ENCODE assay signal across 25 cellular contexts in the genomic region with DNA sequence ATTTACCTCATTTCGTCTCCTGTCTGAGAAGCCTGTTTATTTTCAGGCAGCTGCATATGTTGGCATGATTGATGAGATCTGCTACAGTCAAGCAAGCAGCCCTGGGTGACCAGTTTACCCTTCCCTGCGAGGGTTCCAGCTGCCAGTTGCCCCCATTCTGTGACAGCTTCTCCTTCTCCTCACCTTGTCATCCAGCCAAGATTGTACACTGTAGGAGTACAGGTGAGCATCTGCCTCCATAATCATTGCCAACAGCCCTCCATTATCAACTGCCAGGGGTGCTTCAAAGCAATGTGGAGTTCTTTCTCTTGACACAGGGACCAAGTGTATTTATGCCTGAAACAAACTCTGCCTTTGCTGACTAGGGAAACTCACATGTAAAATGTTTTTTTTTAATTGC.
DNase-seq lines count a peak whose midpoint lies in the region; TF ChIP-seq lines count a peak whose summit lies in the region.
"Had no signal": no experiment of that assay in that cellular context is flagged by ENCODE, and none has a peak within 500 bp of the region (broad histone marks: within the 10 kb centered on the region; RNA-seq: fewer than 3 reads in every experiment).

No MANE protein-coding gene starts in this region.

- DNase-seq in DMS53 (lab: John Stamatoyannopoulos, UW) = peak; percentile 6
- no peak for DNase-seq in DMS53 treated with DMSO at 0.1 percent for 48 hours (lab: John Stamatoyannopoulos, UW; ENCODE audit: unreplicated experiment)
- DNase-seq in NCI-H1930 (lab: John Stamatoyannopoulos, UW) = peak; percentile 59 to 76
- DNase-seq in NCI-H526 treated with DMSO at 0.1 percent for 48 hours (lab: John Stamatoyannopoulos, UW) = peak; percentile 20
- DNase-seq in pons (ENCODE audit: low spot score) = peak; percentile 21
- no peak for DNase-seq in colonic mucosa
- DNase-seq in GM13976 (ENCODE audit: low spot score) = no peak
- DNase-seq in NK-92 treated with Interleukin-12 subunit alpha and Interleukin-12 subunit beta, amount 100 ng/mL, for 24 hours (lab: John Stamatoyannopoulos, UW) = no peak
- DNase-seq: 8988T; activated CD4-positive, alpha-beta T cell treated with anti-CD3 and anti-CD28 coated beads, Interleukin-2, amount 10 ng/mL, durations not matched to agents 7 days and 5 days; activated CD8-positive, alpha-beta memory T cell treated with anti-CD3 and anti-CD28 coated beads, Interleukin-2, amount 10 ng/mL, durations not matched to agents 7 days and 5 days; activated naive CD4-positive, alpha-beta T cell treated with Interleukin-2 at 50 U/mL for 16 hours; activated T-cell treated with anti-CD3 and anti-CD28 coated beads, Interleukin-2, amount 50 U/mL, for 72 hours; brain microvascular endothelial cell; CD8-positive, alpha-beta T cell; foreskin keratinocyte; heart right ventricle; Karpas-422; left cardiac atrium; NCI-H524 treated with DMSO at 0.1 percent for 48 hours; stimulated activated naive CD8-positive, alpha-beta T cell treated with anti-CD3 and anti-CD28 coated beads, Interleukin-15, amount 100 ng/mL, for 72 hours; transverse colon; WERI-Rb-1 had no signal

- no peaks in the 10 kb centered on the region for H3K27me3 ChIP-seq in colonic mucosa
- H3K27me3 ChIP-seq: brain microvascular endothelial cell, foreskin keratinocyte, heart right ventricle, transverse colon had no signal

- H3K9ac ChIP-seq in colonic mucosa (ENCODE audit: low read depth in 2 of 2, low read length in 2 of 2) = no peak overlapping the region

- H3K4me3 ChIP-seq in colonic mucosa = no peak overlapping the region
- H3K4me3 ChIP-seq: HAP-1, heart right ventricle, transverse colon had no signal

- H3K27ac ChIP-seq in colonic mucosa = no peak overlapping the region
- H3K27ac ChIP-seq: brain microvascular endothelial cell, foreskin keratinocyte, heart right ventricle, HL-60, transverse colon, WERI-Rb-1 had no signal

- H3K9me3 ChIP-seq in colonic mucosa = no peaks in the 10 kb centered on the region
- H3K9me3 ChIP-seq: HAP-1, transverse colon had no signal

- TF ChIP-seq CTCF in colonic mucosa (IDR thresholded peaks at IDR 0.05) (no peak), GM13976 (IDR thresholded peaks at IDR 0.05; ENCODE audit: borderline replicate concordance, control extremely low read depth, extremely low read depth, insufficient read depth, missing control alignments) (no peak)

- H3K4me1 ChIP-seq in colonic mucosa = no peaks in the 10 kb centered on the region
- H3K4me1 ChIP-seq: foreskin keratinocyte, HAP-1, heart right ventricle, transverse colon had no signal

- in situ Hi-C loops in GM13976 (cut with MboI; ENCODE audit: low sequenced_read_pairs, unreplicated experiment) = no loop called here

- intact Hi-C loops in colonic mucosa (cut with DNase I) = no loop called here

- no peaks in the 10 kb centered on the region for H3K36me3 ChIP-seq in colonic mucosa
- H3K36me3 ChIP-seq: brain microvascular endothelial cell, HAP-1, heart right ventricle, transverse colon, WERI-Rb-1 had no signal

Comparison
In these comparisons a context has a peak if more than half of its experiments do, and no peak if none do; other contexts are left out.
1. DNase-seq: peak in DMS53 (single experiment), NCI-H1930 (2 of 2), NCI-H526 treated with DMSO at 0.1 percent for 48 hours (single experiment) and pons (single experiment); none in DMS53 treated with DMSO at 0.1 percent for 48 hours (single experiment), colonic mucosa (single experiment), GM13976 (single experiment) and NK-92 treated with Interleukin-12 subunit alpha and Interleukin-12 subunit beta, amount 100 ng/mL, for 24 hours (single experiment).